Comparison of ENCODE assay signal across 24 cellular contexts in the genomic region with DNA sequence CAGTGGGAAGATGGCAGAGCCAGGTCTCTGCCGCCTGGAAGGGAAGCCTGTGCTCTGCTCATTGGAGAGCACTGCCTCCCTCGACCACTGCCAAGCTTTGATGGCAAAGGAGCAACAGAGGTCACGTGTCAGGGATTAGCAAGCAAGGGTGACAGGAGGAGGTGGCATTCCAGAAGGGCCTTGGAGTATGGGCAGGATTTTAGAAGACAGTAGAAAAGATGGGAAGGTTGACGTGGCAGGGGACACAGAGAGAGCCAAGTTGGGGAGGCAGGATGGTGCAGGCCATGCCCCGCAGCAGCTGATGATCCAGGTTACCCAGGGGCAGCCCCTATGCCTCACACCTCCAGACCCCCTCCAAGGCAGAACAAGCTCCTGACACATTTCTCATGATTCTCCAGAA. TPM values are rescaled to one million over a fixed set of nuclear protein-coding genes. Genes with fewer than 3 reads are reported as not detected.
DNase-seq lines count a peak whose midpoint lies in the region; ATAC-seq, FAIRE-seq and TF ChIP-seq lines count a peak whose summit lies in the region.
"Had no signal": no experiment of that assay in that cellular context is flagged by ENCODE, and none has a peak within 500 bp of the region (broad histone marks: within the 10 kb centered on the region; RNA-seq: fewer than 3 reads in every experiment).

No MANE protein-coding gene starts in this region.

- no peaks in the 10 kb centered on the region for H3K27me3 ChIP-seq in RWPE2 (ENCODE audit: insufficient read depth, poor library complexity, severe bottlenecking)
- no peaks in the 10 kb centered on the region for H3K27me3 ChIP-seq in keratinocyte (ENCODE audit: control insufficient read depth, extremely low read depth, insufficient read depth, low read length)
- no peaks in the 10 kb centered on the region for H3K27me3 ChIP-seq in stomach smooth muscle (ENCODE audit: control insufficient read depth in 1 of 2, insufficient read depth in 2 of 2, low read length in 2 of 2)
- H3K27me3 ChIP-seq: left lung had no signal

- dilution Hi-C loops in keratinocyte (cut with MboI; ENCODE audit: extremely low pct_ligation_motif_present, low sequenced_read_pairs) = loop anchor here (25.0 kb wide), 1 partner anchor 538 kb away; the partner anchor contains the start of gene SDE2

- H3K79me2 ChIP-seq in keratinocyte (ENCODE audit: control insufficient read depth, insufficient read depth, low read length) = no peaks in the 10 kb centered on the region

- H3K4me1 ChIP-seq in RWPE2 (ENCODE audit: insufficient read depth, poor library complexity, severe bottlenecking) (peaks cover 22% of the 10 kb centered on the region), keratinocyte (ENCODE audit: control insufficient read depth, extremely low read depth, insufficient read depth, low read length) (peaks cover 46% of the 10 kb centered on the region), stomach smooth muscle (ENCODE audit: control insufficient read depth, insufficient read depth, low read length) (peaks cover 81% of the 10 kb centered on the region)

- H3K27ac Mint-ChIP-seq in activated naive CD4-positive, alpha-beta T cell treated with anti-CD3 and anti-CD28 coated beads, Interleukin-2, amount 50 U/mL, for 24 hours = peak overlapping the region; percentile 32
- H3K27ac Mint-ChIP-seq in activated naive CD4-positive, alpha-beta T cell treated with anti-CD3 and anti-CD28 coated beads, Interleukin-2, amount 50 U/mL, for 72 hours = peak overlapping the region in 1 of 2 donors; percentile 69
- H3K27ac Mint-ChIP-seq: activated naive CD4-positive, alpha-beta T cell treated with anti-CD3 and anti-CD28 coated beads for 36 hours; activated T-cell treated with anti-CD3 and anti-CD28 coated beads, Interleukin-2, amount 50 U/mL, for 24 hours had no signal

- TF ChIP-seq CTCF in RWPE2 (IDR thresholded peaks at IDR 0.05; ENCODE audit: poor library complexity, severe bottlenecking) = no peak
- no peak for TF ChIP-seq CTCF in keratinocyte (optimal IDR thresholded peaks at IDR 0.05 in 1 of 3, IDR thresholded peaks at IDR 0.05 in 1 of 3, conservative IDR thresholded peaks at IDR 0.05 in 1 of 3; ENCODE audit: extremely low read depth in 1 of 3, insufficient read depth in 2 of 3, low read length in 3 of 3)

- H3K27ac ChIP-seq in RWPE2 (ENCODE audit: poor library complexity, severe bottlenecking) = peak overlapping the region; percentile 16
- H3K27ac ChIP-seq in keratinocyte (ENCODE audit: control insufficient read depth, insufficient read depth, low read length) = peak overlapping the region; percentile 51
- peak overlapping the region; percentile 100 for H3K27ac ChIP-seq in stomach smooth muscle (ENCODE audit: low read length)
- H3K27ac ChIP-seq: thoracic aorta had no signal

- no peaks in the 10 kb centered on the region for H3K9me1 ChIP-seq in keratinocyte (ENCODE audit: control insufficient read depth, extremely low read depth, insufficient read depth, low read length)

- no peaks in the 10 kb centered on the region for H4K20me1 ChIP-seq in keratinocyte (ENCODE audit: control insufficient read depth, extremely low read depth, insufficient read depth, low read length)

- H3K9ac ChIP-seq in keratinocyte (ENCODE audit: control insufficient read depth, extremely low read depth, insufficient read depth, low read length) (peak overlapping the region; percentile 1), stomach smooth muscle (ENCODE audit: low read length in 2 of 2) (no peak overlapping the region)

- DNase-seq in activated naive CD4-positive, alpha-beta T cell treated with anti-CD3 and anti-CD28 coated beads, Interleukin-2, amount 50 U/mL, for 72 hours (ENCODE audit: low spot score in 2 of 2) = no peak
- DNase-seq in RWPE2 (ENCODE audit: low spot score) (no peak), keratinocyte (ENCODE audit: low read depth, low spot score) (no peak)
- DNase-seq: cerebellar nuclear complex; effector memory CD8-positive, alpha-beta T cell; GDM1; NCI-H1105 treated with DMSO at 0.1 percent for 48 hours; NCI-H2107; NCI-H524; nucleus accumbens; OCI-M1; stimulated activated CD4-positive, alpha-beta T cell treated with anti-CD3 and anti-CD28 coated beads, Interleukin-12 subunit alpha, Interleukin-12 subunit beta, amount 100 ng/mL, for 4 hours had no signal

- no peak for FAIRE-seq in keratinocyte (lab: Jason Lieb, UNC)
- FAIRE-seq: astrocyte had no signal

- H3K9me3 ChIP-seq in RWPE2 (ENCODE audit: severe bottlenecking) (no peaks in the 10 kb centered on the region), keratinocyte (ENCODE audit: control insufficient read depth, low read depth, low read length) (no peaks in the 10 kb centered on the region), stomach smooth muscle (ENCODE audit: control insufficient read depth in 2 of 2, low read length in 2 of 2) (no peaks in the 10 kb centered on the region)
- H3K9me3 ChIP-seq: left lung, mucosa of descending colon, thoracic aorta had no signal

- H2AFZ ChIP-seq in keratinocyte (ENCODE audit: control insufficient read depth, low read length) = no peak overlapping the region

- ATAC-seq in activated naive CD4-positive, alpha-beta T cell treated with anti-CD3 and anti-CD28 coated beads, Interleukin-2, amount 50 U/mL, for 72 hours = no peak
- ATAC-seq in RWPE2 (ENCODE audit: low read depth) (no peak), HG02938 (IDR thresholded peaks at IDR 0.05; ENCODE audit: unreplicated experiment) (no peak), HG02588 (IDR thresholded peaks at IDR 0.05; ENCODE audit: unreplicated experiment) (no peak), GM21526 (IDR thresholded peaks at IDR 0.05; ENCODE audit: low FRiP score, unreplicated experiment) (no peak)
- ATAC-seq: effector memory CD8-positive, alpha-beta T cell had no signal

- H3K36me3 ChIP-seq in RWPE2 (ENCODE audit: low read depth) (no peaks in the 10 kb centered on the region), keratinocyte (ENCODE audit: control insufficient read depth in 2 of 2, extremely low read depth in 1 of 2, insufficient read depth in 2 of 2, low read length in 2 of 2) (no peaks in the 10 kb centered on the region), stomach smooth muscle (ENCODE audit: control insufficient read depth in 2 of 2, insufficient read depth in 2 of 2, low read length in 2 of 2) (no peaks in the 10 kb centered on the region)
- H3K36me3 ChIP-seq: left lung, thoracic aorta had no signal

- H3K27me3 Mint-ChIP-seq in activated naive CD4-positive, alpha-beta T cell treated with anti-CD3 and anti-CD28 coated beads, Interleukin-2, amount 50 U/mL, for 24 hours = no peaks in the 10 kb centered on the region
- H3K27me3 Mint-ChIP-seq: activated CD4-positive, alpha-beta memory T cell treated with anti-CD3 and anti-CD28 coated beads for 36 hours; activated T-cell treated with anti-CD3 and anti-CD28 coated beads, Interleukin-2, amount 50 U/mL, for 24 hours; effector memory CD8-positive, alpha-beta T cell had no signal

- H3K4me3 ChIP-seq in RWPE2 (ENCODE audit: severe bottlenecking) = no peak overlapping the region
- H3K4me3 ChIP-seq in keratinocyte (ENCODE audit: control insufficient read depth in 2 of 3, extremely low read depth in 1 of 3, insufficient read depth in 2 of 3, low read depth in 1 of 3, low read length in 3 of 3) = no peak overlapping the region
- peak overlapping the region in 1 of 2 donors; percentile 8 for H3K4me3 ChIP-seq in stomach smooth muscle (ENCODE audit: low read length in 2 of 2)
- H3K4me3 ChIP-seq: left lung, mucosa of descending colon, thoracic aorta had no signal

- H3K4me3 Mint-ChIP-seq in activated naive CD4-positive, alpha-beta T cell treated with anti-CD3 and anti-CD28 coated beads, Interleukin-2, amount 50 U/mL, for 24 hours = no peak overlapping the region
- H3K4me3 Mint-ChIP-seq: activated CD4-positive, alpha-beta memory T cell treated with anti-CD3 and anti-CD28 coated beads for 36 hours; activated naive CD4-positive, alpha-beta T cell treated with anti-CD3 and anti-CD28 coated beads for 36 hours; activated T-cell treated with anti-CD3 and anti-CD28 coated beads, Interleukin-2, amount 50 U/mL, for 24 hours; effector memory CD8-positive, alpha-beta T cell had no signal

- peaks cover 68% of the 10 kb centered on the region for H3K4me1 Mint-ChIP-seq in activated naive CD4-positive, alpha-beta T cell treated with anti-CD3 and anti-CD28 coated beads, Interleukin-2, amount 50 U/mL, for 24 hours

- H3K9me3 Mint-ChIP-seq in activated naive CD4-positive, alpha-beta T cell treated with anti-CD3 and anti-CD28 coated beads, Interleukin-2, amount 50 U/mL, for 24 hours = no peaks in the 10 kb centered on the region
- H3K9me3 Mint-ChIP-seq in activated naive CD4-positive, alpha-beta T cell treated with anti-CD3 and anti-CD28 coated beads, Interleukin-2, amount 50 U/mL, for 72 hours = no peaks in the 10 kb centered on the region
- H3K9me3 Mint-ChIP-seq: activated CD4-positive, alpha-beta memory T cell treated with anti-CD3 and anti-CD28 coated beads for 36 hours; activated naive CD4-positive, alpha-beta T cell treated with anti-CD3 and anti-CD28 coated beads for 36 hours; activated T-cell treated with anti-CD3 and anti-CD28 coated beads, Interleukin-2, amount 50 U/mL, for 24 hours; effector memory CD8-positive, alpha-beta T cell had no signal

- H3K36me3 Mint-ChIP-seq in activated naive CD4-positive, alpha-beta T cell treated with anti-CD3 and anti-CD28 coated beads, Interleukin-2, amount 50 U/mL, for 24 hours = no peaks in the 10 kb centered on the region
- H3K36me3 Mint-ChIP-seq in activated naive CD4-positive, alpha-beta T cell treated with anti-CD3 and anti-CD28 coated beads, Interleukin-2, amount 50 U/mL, for 72 hours = peaks cover 0 to under 1% of the 10 kb centered on the region in 2 donors
- H3K36me3 Mint-ChIP-seq: activated CD4-positive, alpha-beta memory T cell treated with anti-CD3 and anti-CD28 coated beads for 36 hours had no signal

- peak overlapping the region; percentile 25 for H3K4me2 ChIP-seq in keratinocyte (ENCODE audit: control insufficient read depth, extremely low read depth, insufficient read depth, low read depth, low read length)

RNA-seq across cellular contexts. Expression of gene LBR, which starts 21.9 kb away (rescaled TPM):
- total RNA-seq in activated naive CD4-positive, alpha-beta T cell treated with anti-CD3 and anti-CD28 coated beads, Interleukin-2, amount 50 U/mL, for 72 hours = 100 to 1,000 TPM; 161 to 174 TPM
- 11.9 to 30.5 TPM (median 21.2 TPM) in 3 replicates for polyA plus RNA-seq in keratinocyte
- 11.7 TPM for polyA plus RNA-seq in keratinocyte (2011; ENCODE audit: low read depth)
- polyA plus RNA-seq in keratinocyte (2011; cell fraction: cytosol; rRNA removed) = 4.7 and 9.7 TPM in 2 replicates
- polyA plus RNA-seq in keratinocyte (2011; cell fraction: nucleus; rRNA removed) = 33.5 and 34.7 TPM in 2 replicates
- polyA plus RNA-seq in keratinocyte (2012; ENCODE audit: low replicate concordance) = 13.6 and 15.8 TPM in 2 replicates
- polyA minus RNA-seq in keratinocyte = 14.7 to 42.6 TPM (median 30.3 TPM) in 3 replicates
- polyA minus RNA-seq in keratinocyte (2011; cell fraction: cytosol; rRNA and poly(A)+ RNA removed) = 5.6 TPM
- polyA minus RNA-seq in keratinocyte (2011; cell fraction: nucleus; rRNA and poly(A)+ RNA removed) = 17.2 and 25.7 TPM in 2 replicates

Comparison
In these comparisons a context has a peak if more than half of its experiments do, and no peak if none do; other contexts are left out.
1. H3K27ac ChIP-seq: peak in every context shown above with its lines; median percentile 100 in stomach smooth muscle; 51 in keratinocyte; 16 in RWPE2.